In the genomic region with DNA sequence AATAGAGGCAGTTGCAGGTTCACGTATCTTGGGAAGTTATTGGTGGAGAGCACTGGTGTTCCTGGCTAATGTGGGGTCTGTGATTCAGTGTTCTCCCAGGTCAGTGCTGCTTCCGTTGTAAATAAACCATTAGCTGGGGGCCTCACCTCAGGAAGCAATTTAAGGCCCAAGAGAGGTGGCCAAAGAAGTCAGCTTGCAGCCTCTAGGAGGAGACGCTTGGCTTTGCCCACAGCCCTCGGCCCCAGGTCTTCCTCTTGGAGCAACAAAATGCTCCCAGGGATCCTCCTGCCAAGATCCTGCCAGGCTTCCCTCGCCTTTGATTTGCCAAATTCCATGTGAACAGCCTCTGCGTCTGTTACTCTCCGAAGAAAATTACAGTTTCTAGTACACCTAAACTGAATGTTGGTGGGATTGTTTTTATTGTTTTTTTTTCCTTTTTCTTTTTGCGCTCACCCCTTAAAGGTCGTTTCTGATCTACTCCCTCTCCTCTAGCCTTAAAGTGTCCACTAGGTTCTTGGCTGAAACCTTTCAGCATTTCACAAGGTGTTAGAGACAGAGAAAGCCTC, we compare ENCODE assay signal across 1 cellular context.
TF ChIP-seq lines count a peak whose summit lies in the region.

No MANE protein-coding gene starts in this region.

TF ChIP-seq in HepG2, 621 proteins besides CTCF, POLR2A, EP300 and RAD21 (continues in another document):
- 0 out of 2 replicates have a peak, but pooled peaks have one; percentile 18 for TF ChIP-seq NR2F6 (IDR thresholded peaks at IDR 0.05)
- no peak for TF ChIP-seq NR2F6 (CRISPR knock-in tag; IDR thresholded peaks at IDR 0.05)
- TF ChIP-seq GTF3A (CRISPR knock-in tag; conservative IDR thresholded peaks at IDR 0.05): no peak
- TF ChIP-seq, protein P1, sequence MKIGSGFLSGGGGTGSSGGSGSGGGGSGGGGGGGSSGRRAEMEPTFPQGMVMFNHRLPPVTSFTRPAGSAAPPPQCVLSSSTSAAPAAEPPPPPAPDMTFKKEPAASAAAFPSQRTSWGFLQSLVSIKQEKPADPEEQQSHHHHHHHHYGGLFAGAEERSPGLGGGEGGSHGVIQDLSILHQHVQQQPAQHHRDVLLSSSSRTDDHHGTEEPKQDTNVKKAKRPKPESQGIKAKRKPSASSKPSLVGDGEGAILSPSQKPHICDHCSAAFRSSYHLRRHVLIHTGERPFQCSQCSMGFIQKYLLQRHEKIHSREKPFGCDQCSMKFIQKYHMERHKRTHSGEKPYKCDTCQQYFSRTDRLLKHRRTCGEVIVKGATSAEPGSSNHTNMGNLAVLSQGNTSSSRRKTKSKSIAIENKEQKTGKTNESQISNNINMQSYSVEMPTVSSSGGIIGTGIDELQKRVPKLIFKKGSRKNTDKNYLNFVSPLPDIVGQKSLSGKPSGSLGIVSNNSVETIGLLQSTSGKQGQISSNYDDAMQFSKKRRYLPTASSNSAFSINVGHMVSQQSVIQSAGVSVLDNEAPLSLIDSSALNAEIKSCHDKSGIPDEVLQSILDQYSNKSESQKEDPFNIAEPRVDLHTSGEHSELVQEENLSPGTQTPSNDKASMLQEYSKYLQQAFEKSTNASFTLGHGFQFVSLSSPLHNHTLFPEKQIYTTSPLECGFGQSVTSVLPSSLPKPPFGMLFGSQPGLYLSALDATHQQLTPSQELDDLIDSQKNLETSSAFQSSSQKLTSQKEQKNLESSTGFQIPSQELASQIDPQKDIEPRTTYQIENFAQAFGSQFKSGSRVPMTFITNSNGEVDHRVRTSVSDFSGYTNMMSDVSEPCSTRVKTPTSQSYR (CRISPR knock-in tag; IDR thresholded peaks at IDR 0.05; ENCODE audit: borderline replicate concordance): no peak
- TF ChIP-seq ZBTB3 (CRISPR knock-in tag; IDR thresholded peaks at IDR 0.05; ENCODE audit: borderline replicate concordance, low read depth): no peak
- TF ChIP-seq AKAP8 (CRISPR knock-in tag; IDR thresholded peaks at IDR 0.05): no peak
- TF ChIP-seq ZNF264 (CRISPR knock-in tag; IDR thresholded peaks at IDR 0.05): no peak
- 0 out of 2 replicates have a peak, but pooled peaks have one; percentile 4 for TF ChIP-seq TSC22D2 (CRISPR knock-in tag; IDR thresholded peaks at IDR 0.05; ENCODE audit: borderline replicate concordance)
- TF ChIP-seq, protein P2, sequence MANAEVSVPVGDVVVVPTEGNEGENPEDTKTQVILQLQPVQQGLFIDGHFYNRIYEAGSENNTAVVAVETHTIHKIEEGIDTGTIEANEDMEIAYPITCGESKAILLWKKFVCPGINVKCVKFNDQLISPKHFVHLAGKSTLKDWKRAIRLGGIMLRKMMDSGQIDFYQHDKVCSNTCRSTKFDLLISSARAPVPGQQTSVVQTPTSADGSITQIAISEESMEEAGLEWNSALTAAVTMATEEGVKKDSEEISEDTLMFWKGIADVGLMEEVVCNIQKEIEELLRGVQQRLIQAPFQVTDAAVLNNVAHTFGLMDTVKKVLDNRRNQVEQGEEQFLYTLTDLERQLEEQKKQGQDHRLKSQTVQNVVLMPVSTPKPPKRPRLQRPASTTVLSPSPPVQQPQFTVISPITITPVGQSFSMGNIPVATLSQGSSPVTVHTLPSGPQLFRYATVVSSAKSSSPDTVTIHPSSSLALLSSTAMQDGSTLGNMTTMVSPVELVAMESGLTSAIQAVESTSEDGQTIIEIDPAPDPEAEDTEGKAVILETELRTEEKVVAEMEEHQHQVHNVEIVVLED (CRISPR knock-in tag; IDR thresholded peaks at IDR 0.05; ENCODE audit: borderline replicate concordance): no peak
- TF ChIP-seq JUNB (CRISPR knock-in tag; IDR thresholded peaks at IDR 0.05; ENCODE audit: borderline replicate concordance): no peak
- TF ChIP-seq SMC3 (IDR thresholded peaks at IDR 0.05; ENCODE audit: low read length): no peak
- TF ChIP-seq, protein P3, sequence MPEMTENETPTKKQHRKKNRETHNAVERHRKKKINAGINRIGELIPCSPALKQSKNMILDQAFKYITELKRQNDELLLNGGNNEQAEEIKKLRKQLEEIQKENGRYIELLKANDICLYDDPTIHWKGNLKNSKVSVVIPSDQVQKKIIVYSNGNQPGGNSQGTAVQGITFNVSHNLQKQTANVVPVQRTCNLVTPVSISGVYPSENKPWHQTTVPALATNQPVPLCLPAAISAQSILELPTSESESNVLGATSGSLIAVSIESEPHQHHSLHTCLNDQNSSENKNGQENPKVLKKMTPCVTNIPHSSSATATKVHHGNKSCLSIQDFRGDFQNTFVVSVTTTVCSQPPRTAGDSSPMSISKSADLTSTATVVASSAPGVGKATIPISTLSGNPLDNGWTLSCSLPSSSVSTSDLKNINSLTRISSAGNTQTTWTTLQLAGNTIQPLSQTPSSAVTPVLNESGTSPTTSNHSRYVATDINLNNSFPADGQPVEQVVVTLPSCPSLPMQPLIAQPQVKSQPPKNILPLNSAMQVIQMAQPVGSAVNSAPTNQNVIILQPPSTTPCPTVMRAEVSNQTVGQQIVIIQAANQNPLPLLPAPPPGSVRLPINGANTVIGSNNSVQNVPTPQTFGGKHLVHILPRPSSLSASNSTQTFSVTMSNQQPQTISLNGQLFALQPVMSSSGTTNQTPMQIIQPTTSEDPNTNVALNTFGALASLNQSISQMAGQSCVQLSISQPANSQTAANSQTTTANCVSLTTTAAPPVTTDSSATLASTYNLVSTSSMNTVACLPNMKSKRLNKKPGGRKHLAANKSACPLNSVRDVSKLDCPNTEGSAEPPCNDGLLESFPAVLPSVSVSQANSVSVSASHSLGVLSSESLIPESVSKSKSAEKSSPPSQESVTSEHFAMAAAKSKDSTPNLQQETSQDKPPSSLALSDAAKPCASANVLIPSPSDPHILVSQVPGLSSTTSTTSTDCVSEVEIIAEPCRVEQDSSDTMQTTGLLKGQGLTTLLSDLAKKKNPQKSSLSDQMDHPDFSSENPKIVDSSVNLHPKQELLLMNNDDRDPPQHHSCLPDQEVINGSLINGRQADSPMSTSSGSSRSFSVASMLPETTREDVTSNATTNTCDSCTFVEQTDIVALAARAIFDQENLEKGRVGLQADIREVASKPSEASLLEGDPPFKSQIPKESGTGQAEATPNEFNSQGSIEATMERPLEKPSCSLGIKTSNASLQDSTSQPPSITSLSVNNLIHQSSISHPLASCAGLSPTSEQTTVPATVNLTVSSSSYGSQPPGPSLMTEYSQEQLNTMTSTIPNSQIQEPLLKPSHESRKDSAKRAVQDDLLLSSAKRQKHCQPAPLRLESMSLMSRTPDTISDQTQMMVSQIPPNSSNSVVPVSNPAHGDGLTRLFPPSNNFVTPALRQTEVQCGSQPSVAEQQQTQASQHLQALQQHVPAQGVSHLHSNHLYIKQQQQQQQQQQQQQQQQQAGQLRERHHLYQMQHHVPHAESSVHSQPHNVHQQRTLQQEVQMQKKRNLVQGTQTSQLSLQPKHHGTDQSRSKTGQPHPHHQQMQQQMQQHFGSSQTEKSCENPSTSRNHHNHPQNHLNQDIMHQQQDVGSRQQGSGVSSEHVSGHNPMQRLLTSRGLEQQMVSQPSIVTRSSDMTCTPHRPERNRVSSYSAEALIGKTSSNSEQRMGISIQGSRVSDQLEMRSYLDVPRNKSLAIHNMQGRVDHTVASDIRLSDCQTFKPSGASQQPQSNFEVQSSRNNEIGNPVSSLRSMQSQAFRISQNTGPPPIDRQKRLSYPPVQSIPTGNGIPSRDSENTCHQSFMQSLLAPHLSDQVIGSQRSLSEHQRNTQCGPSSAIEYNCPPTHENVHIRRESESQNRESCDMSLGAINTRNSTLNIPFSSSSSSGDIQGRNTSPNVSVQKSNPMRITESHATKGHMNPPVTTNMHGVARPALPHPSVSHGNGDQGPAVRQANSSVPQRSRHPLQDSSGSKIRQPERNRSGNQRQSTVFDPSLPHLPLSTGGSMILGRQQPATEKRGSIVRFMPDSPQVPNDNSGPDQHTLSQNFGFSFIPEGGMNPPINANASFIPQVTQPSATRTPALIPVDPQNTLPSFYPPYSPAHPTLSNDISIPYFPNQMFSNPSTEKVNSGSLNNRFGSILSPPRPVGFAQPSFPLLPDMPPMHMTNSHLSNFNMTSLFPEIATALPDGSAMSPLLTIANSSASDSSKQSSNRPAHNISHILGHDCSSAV (CRISPR knock-in tag; IDR thresholded peaks at IDR 0.05; ENCODE audit: borderline replicate concordance): no peak
- TF ChIP-seq XRCC5 (optimal IDR thresholded peaks at IDR 0.05; ENCODE audit: low read length): no peak
- no peak for TF ChIP-seq ZFP37 (CRISPR knock-in tag; IDR thresholded peaks at IDR 0.05; ENCODE audit: borderline replicate concordance)
- peak; percentile 69; the same call in 1 of the 2 replicates for TF ChIP-seq ETV5 (CRISPR knock-in tag; IDR thresholded peaks at IDR 0.05; ENCODE audit: borderline replicate concordance)
- TF ChIP-seq, protein P4, sequence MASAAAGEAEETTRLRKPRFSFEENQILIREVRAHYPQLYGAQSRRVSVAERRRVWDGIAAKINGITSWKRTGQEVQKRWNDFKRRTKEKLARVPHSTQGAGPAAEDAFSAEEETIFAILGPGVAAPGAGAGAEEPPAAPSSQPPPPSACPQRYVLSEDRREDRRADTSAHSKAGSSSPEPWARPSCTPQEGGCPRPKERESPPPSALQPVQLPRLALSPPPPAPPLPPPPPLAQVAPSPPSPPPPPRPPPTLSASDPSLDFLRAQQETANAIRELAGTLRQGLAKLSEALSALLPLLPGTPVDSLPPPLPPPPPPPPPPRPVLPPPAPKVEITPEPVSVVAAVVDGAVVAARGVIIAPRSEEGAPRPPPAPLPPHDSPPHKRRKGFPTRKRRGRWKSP (CRISPR knock-in tag; IDR thresholded peaks at IDR 0.05): no peak
- TF ChIP-seq ZNF329 (CRISPR knock-in tag; IDR thresholded peaks at IDR 0.05; ENCODE audit: low read depth): no peak
- TF ChIP-seq NFKBIZ (CRISPR knock-in tag; IDR thresholded peaks at IDR 0.05): no peak
- 0 out of 2 replicates have a peak, but pooled peaks have one; percentile 43 for TF ChIP-seq MIXL1 (CRISPR knock-in tag; IDR thresholded peaks at IDR 0.05)
- TF ChIP-seq FOSL1 (CRISPR knock-in tag; IDR thresholded peaks at IDR 0.05; ENCODE audit: borderline replicate concordance): no peak
- no peak for TF ChIP-seq YEATS2 (CRISPR knock-in tag; IDR thresholded peaks at IDR 0.05; ENCODE audit: borderline replicate concordance)
- TF ChIP-seq ZBTB7B (CRISPR knock-in tag; IDR thresholded peaks at IDR 0.05): 0 out of 2 replicates have a peak, but pooled peaks have one; percentile 35
- TF ChIP-seq MTF1 (CRISPR knock-in tag; IDR thresholded peaks at IDR 0.05): no peak
- TF ChIP-seq, protein P5, sequence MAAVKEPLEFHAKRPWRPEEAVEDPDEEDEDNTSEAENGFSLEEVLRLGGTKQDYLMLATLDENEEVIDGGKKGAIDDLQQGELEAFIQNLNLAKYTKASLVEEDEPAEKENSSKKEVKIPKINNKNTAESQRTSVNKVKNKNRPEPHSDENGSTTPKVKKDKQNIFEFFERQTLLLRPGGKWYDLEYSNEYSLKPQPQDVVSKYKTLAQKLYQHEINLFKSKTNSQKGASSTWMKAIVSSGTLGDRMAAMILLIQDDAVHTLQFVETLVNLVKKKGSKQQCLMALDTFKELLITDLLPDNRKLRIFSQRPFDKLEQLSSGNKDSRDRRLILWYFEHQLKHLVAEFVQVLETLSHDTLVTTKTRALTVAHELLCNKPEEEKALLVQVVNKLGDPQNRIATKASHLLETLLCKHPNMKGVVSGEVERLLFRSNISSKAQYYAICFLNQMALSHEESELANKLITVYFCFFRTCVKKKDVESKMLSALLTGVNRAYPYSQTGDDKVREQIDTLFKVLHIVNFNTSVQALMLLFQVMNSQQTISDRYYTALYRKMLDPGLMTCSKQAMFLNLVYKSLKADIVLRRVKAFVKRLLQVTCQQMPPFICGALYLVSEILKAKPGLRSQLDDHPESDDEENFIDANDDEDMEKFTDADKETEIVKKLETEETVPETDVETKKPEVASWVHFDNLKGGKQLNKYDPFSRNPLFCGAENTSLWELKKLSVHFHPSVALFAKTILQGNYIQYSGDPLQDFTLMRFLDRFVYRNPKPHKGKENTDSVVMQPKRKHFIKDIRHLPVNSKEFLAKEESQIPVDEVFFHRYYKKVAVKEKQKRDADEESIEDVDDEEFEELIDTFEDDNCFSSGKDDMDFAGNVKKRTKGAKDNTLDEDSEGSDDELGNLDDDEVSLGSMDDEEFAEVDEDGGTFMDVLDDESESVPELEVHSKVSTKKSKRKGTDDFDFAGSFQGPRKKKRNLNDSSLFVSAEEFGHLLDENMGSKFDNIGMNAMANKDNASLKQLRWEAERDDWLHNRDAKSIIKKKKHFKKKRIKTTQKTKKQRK (IDR thresholded peaks at IDR 0.05; ENCODE audit: low read length): no peak
- TF ChIP-seq, protein P6, sequence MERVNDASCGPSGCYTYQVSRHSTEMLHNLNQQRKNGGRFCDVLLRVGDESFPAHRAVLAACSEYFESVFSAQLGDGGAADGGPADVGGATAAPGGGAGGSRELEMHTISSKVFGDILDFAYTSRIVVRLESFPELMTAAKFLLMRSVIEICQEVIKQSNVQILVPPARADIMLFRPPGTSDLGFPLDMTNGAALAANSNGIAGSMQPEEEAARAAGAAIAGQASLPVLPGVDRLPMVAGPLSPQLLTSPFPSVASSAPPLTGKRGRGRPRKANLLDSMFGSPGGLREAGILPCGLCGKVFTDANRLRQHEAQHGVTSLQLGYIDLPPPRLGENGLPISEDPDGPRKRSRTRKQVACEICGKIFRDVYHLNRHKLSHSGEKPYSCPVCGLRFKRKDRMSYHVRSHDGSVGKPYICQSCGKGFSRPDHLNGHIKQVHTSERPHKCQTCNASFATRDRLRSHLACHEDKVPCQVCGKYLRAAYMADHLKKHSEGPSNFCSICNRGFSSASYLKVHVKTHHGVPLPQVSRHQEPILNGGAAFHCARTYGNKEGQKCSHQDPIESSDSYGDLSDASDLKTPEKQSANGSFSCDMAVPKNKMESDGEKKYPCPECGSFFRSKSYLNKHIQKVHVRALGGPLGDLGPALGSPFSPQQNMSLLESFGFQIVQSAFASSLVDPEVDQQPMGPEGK (CRISPR knock-in tag; IDR thresholded peaks at IDR 0.05): peak; percentile 41; the same call in 1 of the 2 replicates
- TF ChIP-seq ZKSCAN5 (CRISPR knock-in tag; IDR thresholded peaks at IDR 0.05): no peak
- TF ChIP-seq CHCHD3 (CRISPR knock-in tag; IDR thresholded peaks at IDR 0.05): no peak
- no peak for TF ChIP-seq ZNF724P (CRISPR knock-in tag; IDR thresholded peaks at IDR 0.05; ENCODE audit: borderline replicate concordance)
- no peak for TF ChIP-seq MIER2 (CRISPR knock-in tag; IDR thresholded peaks at IDR 0.05)
- no peak for TF ChIP-seq GABPA (IDR thresholded peaks at IDR 0.05; ENCODE audit: low read depth, low read length)
- TF ChIP-seq GABPA (CRISPR knock-in tag; IDR thresholded peaks at IDR 0.05; ENCODE audit: low read depth): peak; percentile 22; the same call in 1 of the 2 replicates
- no peak for TF ChIP-seq FOXP1 (IDR thresholded peaks at IDR 0.05)
- TF ChIP-seq FOXP1 (CRISPR knock-in tag; IDR thresholded peaks at IDR 0.05): no peak
- no peak for TF ChIP-seq PITX1 (CRISPR knock-in tag; IDR thresholded peaks at IDR 0.05)
- TF ChIP-seq ISL2 (CRISPR knock-in tag; IDR thresholded peaks at IDR 0.05): no peak
- TF ChIP-seq SPEN (CRISPR knock-in tag; IDR thresholded peaks at IDR 0.05; ENCODE audit: low read depth): 0 out of 2 replicates have a peak, but pooled peaks have one; percentile 21
- TF ChIP-seq CHD2 (IDR thresholded peaks at IDR 0.05; ENCODE audit: low read depth, low read length): no peak
- TF ChIP-seq, protein P7, sequence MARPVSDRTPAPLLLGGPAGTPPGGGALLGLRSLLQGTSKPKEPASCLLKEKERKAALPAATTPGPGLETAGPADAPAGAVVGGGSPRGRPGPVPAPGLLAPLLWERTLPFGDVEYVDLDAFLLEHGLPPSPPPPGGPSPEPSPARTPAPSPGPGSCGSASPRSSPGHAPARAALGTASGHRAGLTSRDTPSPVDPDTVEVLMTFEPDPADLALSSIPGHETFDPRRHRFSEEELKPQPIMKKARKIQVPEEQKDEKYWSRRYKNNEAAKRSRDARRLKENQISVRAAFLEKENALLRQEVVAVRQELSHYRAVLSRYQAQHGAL (CRISPR knock-in tag; IDR thresholded peaks at IDR 0.05; ENCODE audit: not compliant biosample characterization): no peak
- no peak for TF ChIP-seq AGO1 (IDR thresholded peaks at IDR 0.05; ENCODE audit: low read depth, low read length, poor library complexity, severe bottlenecking)
